ENCODE assay signal across 7 cellular contexts in the genomic region with DNA sequence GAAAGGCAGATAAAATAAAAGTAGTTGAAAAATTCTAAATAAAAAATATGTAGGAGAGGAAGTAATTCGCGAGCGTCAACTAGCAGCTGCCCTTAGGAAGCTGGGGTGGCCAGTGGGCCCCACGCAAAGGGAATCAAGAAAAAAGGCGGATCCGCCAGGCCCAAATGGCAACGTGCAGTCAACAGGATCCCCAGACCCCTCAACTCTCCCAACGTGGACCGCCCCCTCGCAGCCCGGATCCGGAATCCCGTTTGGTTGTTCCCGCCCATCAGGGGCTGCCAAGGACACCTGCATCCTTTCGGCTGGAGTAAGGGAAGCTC. TPM values are rescaled to one million over a fixed set of nuclear protein-coding genes. Genes with fewer than 3 reads are reported as not detected.
DNase-seq lines count a peak whose midpoint lies in the region; ATAC-seq and TF ChIP-seq lines count a peak whose summit lies in the region.

No MANE protein-coding gene starts in this region.

- TF ChIP-seq EP300 in sigmoid colon (IDR thresholded peaks at IDR 0.05), result no peak

- peak overlapping the region; percentile 47 for H3K27ac ChIP-seq in cardiac muscle cell
- H3K27ac ChIP-seq in sigmoid colon, result peak overlapping the region; percentile 80 to 86 (median 82)

- in situ Hi-C loops in GM18951 (cut with MboI; ENCODE audit: low sequenced_read_pairs, unreplicated experiment), result no loop called here

- TF ChIP-seq POLR2A in GM18951 (IDR thresholded peaks at IDR 0.05; ENCODE audit: extremely low read depth, insufficient read depth, insufficient read length) (peak; percentile 49), sigmoid colon (IDR thresholded peaks at IDR 0.05) (no peak)

- 0 to 1% methylated on average over 15 of the region's 15 CpGs for WGBS in sigmoid colon, 2 donors

- H3K27me3 ChIP-seq in cardiac muscle cell (no peaks in the 10 kb centered on the region), sigmoid colon (no peaks in the 10 kb centered on the region)

- ATAC-seq in HG02763 (IDR thresholded peaks at IDR 0.05; ENCODE audit: unreplicated experiment), result peak; percentile 23

- TF ChIP-seq CTCF in cardiac muscle cell (IDR thresholded peaks at IDR 0.05; ENCODE audit: low read depth, low read length), result no peak
- TF ChIP-seq CTCF in sigmoid colon (IDR thresholded peaks at IDR 0.05), result no peak

- H3K9me3 ChIP-seq in cardiac muscle cell (ENCODE audit: low read depth) (no peaks in the 10 kb centered on the region), sigmoid colon (no peaks in the 10 kb centered on the region)

- H3K4me1 ChIP-seq in cardiac muscle cell (ENCODE audit: low read depth), result no peaks in the 10 kb centered on the region
- peaks cover 0 to 21% (median 15%) of the 10 kb centered on the region in 4 donors for H3K4me1 ChIP-seq in sigmoid colon

- no peaks in the 10 kb centered on the region for H3K36me3 ChIP-seq in cardiac muscle cell
- peaks cover 0 to 20% (median 5%) of the 10 kb centered on the region in 4 donors for H3K36me3 ChIP-seq in sigmoid colon

- DNase-seq in SW 1271 (lab: John Stamatoyannopoulos, UW), result peak; percentile 62 to 91
- no peak for DNase-seq in cardiac muscle cell (ENCODE audit: low read depth in 1 of 2, low spot score in 1 of 2)
- no peak for DNase-seq in sigmoid colon
- no peak for DNase-seq in GF-D8 (lab: John Stamatoyannopoulos, UW)
- no peak for DNase-seq in cerebellar nuclear complex (lab: John Stamatoyannopoulos, UW)

- peak overlapping the region; percentile 99 for H3K4me3 ChIP-seq in cardiac muscle cell
- peak overlapping the region; percentile 66 to 86 (median 82) for H3K4me3 ChIP-seq in sigmoid colon

- intact Hi-C loops in sigmoid colon (cut with DNase I), result loop anchor here (5.0 to 10.0 kb wide), 6 partner anchors 41 to 1739 kb away; a partner anchor contains a TSS

RNA-seq across cellular contexts. Expression of a gene that starts 0.3 kb away (rescaled TPM):
- total RNA-seq in cardiac muscle cell (2.1 and 2.5 TPM in 2 replicates), sigmoid colon (1 to 10 TPM; 1.2 to 2.9 (median 2.2) TPM)
- polyA plus RNA-seq in cardiac muscle cell (2.4 and 2.7 TPM in 2 replicates), sigmoid colon (1 to 10 TPM in 2 of 3 donors, under 1 TPM in 1; 0.69 to 4.2 (median 1.4) TPM)

RNA-seq across cellular contexts. Expression of a gene that starts 0.7 kb away (rescaled TPM):
- 9.7 and 12.6 TPM in 2 replicates for total RNA-seq in cardiac muscle cell
- polyA plus RNA-seq in cardiac muscle cell, result 14.9 and 27.8 TPM in 2 replicates
- 10 to 100 TPM in 3 of 4 donors, 1 to 10 TPM in 1; 9.7 to 11.8 (median 10.8) TPM for total RNA-seq in sigmoid colon
- 1 to 10 TPM; 5.1 to 5.6 (median 5.4) TPM for polyA plus RNA-seq in sigmoid colon

RNA-seq across cellular contexts. Expression of a gene that starts 30.5 kb away (rescaled TPM):
- 19.2 and 20.4 TPM in 2 replicates for total RNA-seq in cardiac muscle cell
- 9.2 and 9.8 TPM in 2 replicates for polyA plus RNA-seq in cardiac muscle cell
- 10 to 100 TPM; 11.1 to 23.5 (median 13.9) TPM for total RNA-seq in sigmoid colon
- polyA plus RNA-seq in sigmoid colon, result 1 to 10 TPM; 5.4 to 5.5 (median 5.5) TPM

RNA-seq across cellular contexts. Expression of a gene that starts 41.2 kb away (rescaled TPM):
- total RNA-seq in cardiac muscle cell (22.9 and 26.6 TPM in 2 replicates), sigmoid colon (10 to 100 TPM; 10.5 to 14.2 (median 13.5) TPM)
- polyA plus RNA-seq in cardiac muscle cell (28.9 and 33.7 TPM in 2 replicates), sigmoid colon (10 to 100 TPM; 22.2 to 31.4 (median 27.1) TPM)

Comparison
In these comparisons a context has a peak if more than half of its experiments do, and no peak if none do; other contexts are left out.
1. DNase-seq: peak in SW 1271 (2 of 2); none in cardiac muscle cell (0 of 2), sigmoid colon (single experiment), GF-D8 (single experiment) and cerebellar nuclear complex (0 of 2).